ENCODE assay signal across 8 cellular contexts in the genomic region with DNA sequence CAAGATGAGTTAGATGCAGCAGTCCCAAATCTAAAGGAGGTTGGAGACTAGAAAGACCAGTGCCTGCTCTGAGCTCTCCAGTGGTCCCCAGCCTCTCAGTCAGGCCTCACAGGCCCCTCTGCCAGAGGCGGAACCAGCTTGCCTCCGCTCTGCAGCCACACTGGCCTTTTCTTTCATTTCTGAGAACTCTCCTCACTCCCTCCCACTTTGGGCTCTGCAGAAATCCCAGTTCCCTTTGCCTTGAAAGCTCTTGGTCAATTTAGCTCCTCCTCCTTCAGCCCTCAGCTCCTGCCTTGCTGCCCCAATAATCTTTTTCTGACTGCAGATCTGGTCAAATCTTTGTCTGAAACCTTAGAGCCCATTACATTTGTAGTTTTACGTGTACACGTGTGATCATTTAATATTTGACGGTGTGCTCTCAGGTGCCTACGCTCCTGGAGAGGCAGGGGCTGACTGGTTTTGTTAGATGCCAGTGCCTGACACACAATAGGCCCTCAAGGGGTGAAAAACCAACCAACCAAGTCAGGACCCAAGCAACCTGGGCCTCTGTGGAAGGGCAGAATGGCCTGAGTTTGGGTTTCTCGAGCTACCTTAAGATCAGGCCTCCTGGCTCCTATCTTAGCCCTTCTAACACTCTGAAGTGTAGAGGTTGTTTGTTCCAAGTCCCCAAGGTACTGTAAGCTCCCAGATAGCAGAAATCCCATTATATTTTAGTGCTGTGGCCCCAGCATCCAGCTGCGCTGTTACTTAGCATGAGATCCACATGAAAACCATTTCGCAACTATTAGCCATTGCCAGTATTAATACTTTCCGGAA. TPM values are rescaled to one million over a fixed set of nuclear protein-coding genes. Genes with fewer than 3 reads are reported as not detected.
DNase-seq lines count a peak whose midpoint lies in the region; ATAC-seq and TF ChIP-seq lines count a peak whose summit lies in the region.

No MANE protein-coding gene starts in this region.

- peak overlapping the region; percentile 20 for H3K4me3 Mint-ChIP-seq in activated CD4-positive, alpha-beta memory T cell treated with anti-CD3 and anti-CD28 coated beads for 36 hours
- H3K4me3 Mint-ChIP-seq in activated CD4-positive, alpha-beta memory T cell treated with anti-CD3 and anti-CD28 coated beads, Interleukin-2, amount 10 ng/mL, durations not matched to agents 7 days and 5 days: no peak overlapping the region
- peak overlapping the region; percentile 91 for H3K4me3 Mint-ChIP-seq in T-helper 17 cell

- H3K14ac ChIP-seq in neuronal stem cell (ENCODE audit: low read length): no peak overlapping the region

- peaks cover under 1% of the 10 kb centered on the region for H3K79me1 ChIP-seq in neuronal stem cell (ENCODE audit: low read depth, low read length)

- H4K8ac ChIP-seq in neuronal stem cell (ENCODE audit: low read depth, low read length): no peak overlapping the region

- no CpG with 5 or more reads among the region's 10 CpGs for WGBS in neuronal stem cell (ENCODE audit: extremely low coverage in 2 of 2, insufficient read length in 2 of 2, insufficient replicate concordance in 1 of 2), 2 donors

- H3K27ac Mint-ChIP-seq in activated CD4-positive, alpha-beta memory T cell treated with anti-CD3 and anti-CD28 coated beads for 36 hours: no peak overlapping the region
- no peak overlapping the region for H3K27ac Mint-ChIP-seq in activated CD4-positive, alpha-beta memory T cell treated with anti-CD3 and anti-CD28 coated beads, Interleukin-2, amount 10 ng/mL, durations not matched to agents 7 days and 5 days
- H3K27ac Mint-ChIP-seq in T-helper 17 cell: peak overlapping the region; percentile 96

- peaks cover 24% of the 10 kb centered on the region for H3K4me1 Mint-ChIP-seq in activated CD4-positive, alpha-beta memory T cell treated with anti-CD3 and anti-CD28 coated beads for 36 hours (ENCODE audit: low read depth)
- peaks cover 27% of the 10 kb centered on the region for H3K4me1 Mint-ChIP-seq in activated CD4-positive, alpha-beta memory T cell treated with anti-CD3 and anti-CD28 coated beads, Interleukin-2, amount 10 ng/mL, durations not matched to agents 7 days and 5 days
- peaks cover 31% of the 10 kb centered on the region for H3K4me1 Mint-ChIP-seq in T-helper 17 cell

- POLR2A ChIA-PET in activated CD4-positive, alpha-beta memory T cell treated with anti-CD3 and anti-CD28 coated beads for 36 hours (lab: Charles Lee): no interaction called here
- POLR2A ChIA-PET in activated CD4-positive, alpha-beta memory T cell treated with anti-CD3 and anti-CD28 coated beads, Interleukin-2, amount 10 ng/mL, durations not matched to agents 7 days and 5 days (lab: Charles Lee): interaction anchor here (1.1 kb wide), 1 partner anchor 13 kb away, joined by 3 read pairs; no protein-coding TSS in a partner anchor

- peaks cover 9% of the 10 kb centered on the region for H3K36me3 Mint-ChIP-seq in activated CD4-positive, alpha-beta memory T cell treated with anti-CD3 and anti-CD28 coated beads for 36 hours
- H3K36me3 Mint-ChIP-seq in activated CD4-positive, alpha-beta memory T cell treated with anti-CD3 and anti-CD28 coated beads, Interleukin-2, amount 10 ng/mL, durations not matched to agents 7 days and 5 days (ENCODE audit: low read depth): peaks cover 7% of the 10 kb centered on the region
- H3K36me3 Mint-ChIP-seq in T-helper 17 cell (ENCODE audit: low read depth): peaks cover 4% of the 10 kb centered on the region

- no peak overlapping the region for H2BK15ac ChIP-seq in neuronal stem cell (ENCODE audit: low read length)

- H2AK5ac ChIP-seq in neuronal stem cell (ENCODE audit: low read depth, low read length): no peak overlapping the region

- no peak overlapping the region for H2BK5ac ChIP-seq in neuronal stem cell (ENCODE audit: low read length)

- H3K9me3 Mint-ChIP-seq in activated CD4-positive, alpha-beta memory T cell treated with anti-CD3 and anti-CD28 coated beads for 36 hours: no peaks in the 10 kb centered on the region
- no peaks in the 10 kb centered on the region for H3K9me3 Mint-ChIP-seq in activated CD4-positive, alpha-beta memory T cell treated with anti-CD3 and anti-CD28 coated beads, Interleukin-2, amount 10 ng/mL, durations not matched to agents 7 days and 5 days

- peak overlapping the region in 1 of 2 donors; percentile 60 for H3K4me3 ChIP-seq in neuronal stem cell (ENCODE audit: low read length in 2 of 2)

- no peak overlapping the region for H3K18ac ChIP-seq in neuronal stem cell (ENCODE audit: low read length)

- H2BK12ac ChIP-seq in neuronal stem cell (ENCODE audit: low read length): no peak overlapping the region

- peak overlapping the region; percentile 86 for H2AFZ ChIP-seq in neuronal stem cell (ENCODE audit: low read length)

- H3K4ac ChIP-seq in neuronal stem cell (ENCODE audit: low read length): no peak overlapping the region

- CTCF ChIA-PET in activated CD4-positive, alpha-beta memory T cell treated with anti-CD3 and anti-CD28 coated beads for 36 hours (lab: Charles Lee): interaction anchor here (0.9 to 2.1 kb wide), 5 partner anchors 21 to 725 kb away, joined by 3 to 6 read pairs (median 5); no protein-coding TSS in a partner anchor
- CTCF ChIA-PET in activated CD4-positive, alpha-beta memory T cell treated with anti-CD3 and anti-CD28 coated beads, Interleukin-2, amount 10 ng/mL, durations not matched to agents 7 days and 5 days (lab: Charles Lee): interaction anchor here (0.7 to 1.1 kb wide), 4 partner anchors 20 to 725 kb away, joined by 3 read pairs; no protein-coding TSS in a partner anchor

- ATAC-seq in T-helper 17 cell (no peak), foreskin keratinocyte (no peak), HG03520 (IDR thresholded peaks at IDR 0.05; ENCODE audit: unreplicated experiment) (no peak), HG03469 (IDR thresholded peaks at IDR 0.05; ENCODE audit: unreplicated experiment) (no peak)

- no peaks in the 10 kb centered on the region for H3K9me3 ChIP-seq in T-helper 17 cell (ENCODE audit: control insufficient read depth, low read length, poor library complexity, severe bottlenecking)
- H3K9me3 ChIP-seq in neuronal stem cell (replicated peaks in 1 of 2; ENCODE audit: control insufficient read depth in 2 of 2, insufficient read depth in 1 of 2, low read depth in 1 of 2, low read length in 2 of 2): no peaks in the 10 kb centered on the region

- H3K4me2 ChIP-seq in neuronal stem cell (ENCODE audit: insufficient read depth, low read length, poor library complexity, severe bottlenecking): no peak overlapping the region

- H3K36me3 ChIP-seq in neuronal stem cell (replicated peaks in 1 of 2; ENCODE audit: control insufficient read depth in 2 of 2, insufficient read depth in 2 of 2, low read length in 2 of 2): no peaks in the 10 kb centered on the region

- peaks cover 4% of the 10 kb centered on the region for H3K27me3 Mint-ChIP-seq in activated CD4-positive, alpha-beta memory T cell treated with anti-CD3 and anti-CD28 coated beads for 36 hours
- peaks cover 4% of the 10 kb centered on the region for H3K27me3 Mint-ChIP-seq in activated CD4-positive, alpha-beta memory T cell treated with anti-CD3 and anti-CD28 coated beads, Interleukin-2, amount 10 ng/mL, durations not matched to agents 7 days and 5 days
- H3K27me3 Mint-ChIP-seq in T-helper 17 cell: no peaks in the 10 kb centered on the region

- peak overlapping the region; percentile 75 for H3K27ac ChIP-seq in foreskin keratinocyte
- peak overlapping the region; percentile 80 for H3K27ac ChIP-seq in neuronal stem cell (replicated peaks; ENCODE audit: low read length)

- H3K4me1 ChIP-seq in foreskin keratinocyte: peaks cover 11% of the 10 kb centered on the region
- H3K4me1 ChIP-seq in neuronal stem cell (ENCODE audit: control insufficient read depth in 2 of 2, insufficient read depth in 1 of 2, low read depth in 1 of 2, low read length in 2 of 2): peaks cover 14 to 15% of the 10 kb centered on the region in 2 donors

- H2BK120ac ChIP-seq in neuronal stem cell (ENCODE audit: low read depth, low read length): no peak overlapping the region

- no peak for DNase-seq in activated CD4-positive, alpha-beta memory T cell treated with anti-CD3 and anti-CD28 coated beads for 36 hours
- no peak for DNase-seq in activated CD4-positive, alpha-beta memory T cell treated with anti-CD3 and anti-CD28 coated beads, Interleukin-2, amount 10 ng/mL, durations not matched to agents 7 days and 5 days
- DNase-seq in T-helper 17 cell (no peak), foreskin keratinocyte (peak in 1 of 2 donors; percentile 9), neuronal stem cell (ENCODE audit: low spot score) (peak; percentile 62), D341Med (ENCODE audit: low spot score) (no peak)

- intact Hi-C loops in activated CD4-positive, alpha-beta memory T cell treated with anti-CD3 and anti-CD28 coated beads for 36 hours (cut with micrococcal nuclease): loop anchor here (1.0 to 5.0 kb wide), 5 partner anchors 66 to 447 kb away; a partner anchor contains a TSS

- H3K27me3 ChIP-seq in foreskin keratinocyte (no peaks in the 10 kb centered on the region), neuronal stem cell (ENCODE audit: control insufficient read depth in 3 of 3, insufficient read depth in 3 of 3, low read depth in 1 of 3, low read length in 3 of 3) (no peaks in the 10 kb centered on the region)

- TF ChIP-seq CTCF in foreskin keratinocyte (conservative IDR thresholded peaks at IDR 0.05): no peak

- no peak overlapping the region for H4K91ac ChIP-seq in neuronal stem cell (ENCODE audit: low read depth, low read length, poor library complexity)

- no peak overlapping the region for H3K23ac ChIP-seq in neuronal stem cell (ENCODE audit: low read depth, low read length, poor library complexity)

- no peak overlapping the region for H3K9ac ChIP-seq in neuronal stem cell (ENCODE audit: low read depth, low read length, poor library complexity)

RNA-seq across cellular contexts. Expression of a gene that starts 1.1 kb away (rescaled TPM):
- 10 to 100 TPM; 58.2 TPM for total RNA-seq in activated CD4-positive, alpha-beta memory T cell treated with anti-CD3 and anti-CD28 coated beads for 36 hours
- 10 to 100 TPM; 44.2 to 47.3 TPM for total RNA-seq in activated CD4-positive, alpha-beta memory T cell treated with anti-CD3 and anti-CD28 coated beads, Interleukin-2, amount 10 ng/mL, durations not matched to agents 7 days and 5 days
- total RNA-seq in T-helper 17 cell (10 to 100 TPM; 60.4 to 78.8 TPM), foreskin keratinocyte (38.4 and 39.7 TPM in 2 replicates)
- 16.4 and 18.2 TPM in 2 replicates for polyA plus RNA-seq in foreskin keratinocyte
- polyA plus RNA-seq in neuronal stem cell (2013, experiment 1 of 2): 42.1 TPM
- polyA plus RNA-seq in neuronal stem cell (2013, experiment 2 of 2): 44.5 TPM
